ENCODE assay signal across 8 cellular contexts in genomic region chr1:52034050-52034384, GRCh38. TPM values are rescaled to one million over a fixed set of nuclear protein-coding genes. Genes with fewer than 3 reads are reported as not detected.
DNase-seq lines count a peak whose midpoint lies in the region; ATAC-seq and TF ChIP-seq lines count a peak whose summit lies in the region.

No MANE protein-coding gene starts in this region.

- H3K36me3 ChIP-seq in BLaER1 (peaks cover 61% of the 10 kb centered on the region), neuron (ENCODE audit: insufficient read depth, low read length) (peaks cover 35% of the 10 kb centered on the region)
- peaks cover 5% of the 10 kb centered on the region for H3K36me3 ChIP-seq in effector memory CD4-positive, alpha-beta T cell (ENCODE audit: control insufficient read depth, insufficient read depth, low read length)

- no peak for TF ChIP-seq POLR2A in NB4 (IDR thresholded peaks at IDR 0.05; ENCODE audit: extremely low read depth, insufficient read length)

- DNase-seq in NB4 (ENCODE audit: low read depth): no peak
- DNase-seq in effector memory CD4-positive, alpha-beta T cell: no peak
- no peak for DNase-seq in DMS114 treated with DMSO at 0.1 percent for 48 hours (lab: John Stamatoyannopoulos, UW; ENCODE audit: unreplicated experiment)
- no peak for DNase-seq in A172 (ENCODE audit: low spot score)

- H3K9me3 ChIP-seq in BLaER1 (no peaks in the 10 kb centered on the region), neuron (ENCODE audit: low read length) (no peaks in the 10 kb centered on the region)
- H3K9me3 ChIP-seq in effector memory CD4-positive, alpha-beta T cell (ENCODE audit: control insufficient read depth, low read length): no peaks in the 10 kb centered on the region

- peak overlapping the region; percentile 49 for H2AFZ ChIP-seq in neuron (ENCODE audit: low read depth, low read length)

- H3K27ac ChIP-seq in BLaER1: peak overlapping the region; percentile 94; the same call in 1 of the 2 replicates
- H3K27ac ChIP-seq in effector memory CD4-positive, alpha-beta T cell (ENCODE audit: insufficient read depth, low read length, poor library complexity, severe bottlenecking): peak overlapping the region; percentile 78

- peak overlapping the region; percentile 92 for H3K4me3 ChIP-seq in BLaER1
- H3K4me3 ChIP-seq in NB4 (ENCODE audit: low read depth, low read length): peak overlapping the region; percentile 94
- H3K4me3 ChIP-seq in effector memory CD4-positive, alpha-beta T cell (ENCODE audit: insufficient read depth, low read depth, low read length, poor library complexity, severe bottlenecking): peak overlapping the region; percentile 86
- H3K4me3 ChIP-seq in neuron (ENCODE audit: low read length): peak overlapping the region; percentile 76

- no peak for TF ChIP-seq CTCF in NB4 (IDR thresholded peaks at IDR 0.05; ENCODE audit: low read depth, low read length)

- H4K20me1 ChIP-seq in BLaER1: peaks cover 44% of the 10 kb centered on the region

- H3K27me3 ChIP-seq in BLaER1: no peaks in the 10 kb centered on the region
- H3K27me3 ChIP-seq in effector memory CD4-positive, alpha-beta T cell (replicated peaks; ENCODE audit: control insufficient read depth, insufficient read depth, low read length, poor library complexity, severe bottlenecking): no peaks in the 10 kb centered on the region
- H3K27me3 ChIP-seq in neuron (ENCODE audit: insufficient read depth, low read length): no peaks in the 10 kb centered on the region

- ATAC-seq in HG03159 (IDR thresholded peaks at IDR 0.05; ENCODE audit: unreplicated experiment) (no peak), HG02571 (IDR thresholded peaks at IDR 0.05; ENCODE audit: unreplicated experiment) (no peak)

- H3K4me1 ChIP-seq in BLaER1 (peaks cover 30% of the 10 kb centered on the region), neuron (ENCODE audit: insufficient read depth, low read length) (peaks cover 12% of the 10 kb centered on the region)
- peaks cover 16% of the 10 kb centered on the region for H3K4me1 ChIP-seq in effector memory CD4-positive, alpha-beta T cell (ENCODE audit: control insufficient read depth, insufficient read depth, low read length, poor library complexity, severe bottlenecking)

- no peak overlapping the region for H3K9ac ChIP-seq in BLaER1

- H3K4me2 ChIP-seq in BLaER1: peak overlapping the region; percentile 94

RNA-seq across cellular contexts. Expression of gene KTI12, which starts 0.4 kb away (rescaled TPM):
- 6.8 and 8.2 TPM in 2 replicates for total RNA-seq in A172 (2014; rRNA removed; shearing (Covaris generic))

RNA-seq across cellular contexts. Expression of gene TXNDC12, which starts 21.0 kb away (rescaled TPM):
- total RNA-seq in A172 (2014; rRNA removed; shearing (Covaris generic)): 48.3 and 50.6 TPM in 2 replicates

RNA-seq across cellular contexts. Expression of gene BTF3L4, which starts 22.1 kb away (rescaled TPM):
- 62.7 and 72.4 TPM in 2 replicates for total RNA-seq in A172 (2014; rRNA removed; shearing (Covaris generic))

RNA-seq across cellular contexts. Expression of gene RAB3B, which starts 43.5 kb away (rescaled TPM):
- 7.4 and 9.0 TPM in 2 replicates for total RNA-seq in A172 (2014; rRNA removed; shearing (Covaris generic))
